ENCODE assay signal across 8 cellular contexts in genomic region chr5:1009359-1010180, GRCh38. TPM values are rescaled to one million over a fixed set of nuclear protein-coding genes. Genes with fewer than 3 reads are reported as not detected.
A peak's percentile ranks its signal among the peaks of the same experiment; 100 is the strongest.
DNase-seq lines count a peak whose midpoint lies in the region; ATAC-seq and TF ChIP-seq lines count a peak whose summit lies in the region.

No MANE protein-coding gene starts in this region.

- peaks cover 4 to 20% (median 6%) of the 10 kb centered on the region in 3 donors for H3K4me1 Mint-ChIP-seq in CD8-positive, alpha-beta memory T cell
- peaks cover 11% of the 10 kb centered on the region for H3K4me1 Mint-ChIP-seq in glutamatergic neuron (ENCODE audit: low read depth, unreplicated experiment)
- peaks cover 5% of the 10 kb centered on the region for H3K4me1 Mint-ChIP-seq in osteocyte (ENCODE audit: unreplicated experiment)

- no peak overlapping the region for H3K27ac ChIP-seq in CD8-positive, alpha-beta memory T cell (ENCODE audit: low read depth, low read length)
- peak overlapping the region; percentile 29; the same call in 1 of the 2 replicates for H3K27ac ChIP-seq in Panc1 (ENCODE audit: low read length)

- H3K9me3 ChIP-seq in CD8-positive, alpha-beta memory T cell (ENCODE audit: low read length) = no peaks in the 10 kb centered on the region
- H3K9me3 ChIP-seq in Panc1 (ENCODE audit: control insufficient read depth, insufficient read depth, low read depth, low read length) = no peaks in the 10 kb centered on the region

- in situ Hi-C loops in Panc1 (cut with HindIII; ENCODE audit: low pct_unique_long_range_greater_than_20kb, low sequenced_read_pairs) = no loop called here

- TF ChIP-seq CTCF in Panc1 (IDR thresholded peaks at IDR 0.05) (no peak), glutamatergic neuron (IDR thresholded peaks at IDR 0.05; ENCODE audit: partially characterized antibody, unreplicated experiment) (no peak), osteocyte (IDR thresholded peaks at IDR 0.05) (no peak), foreskin fibroblast (IDR thresholded peaks at IDR 0.05; ENCODE audit: low read depth, low read length) (no peak)

- peaks cover 43% of the 10 kb centered on the region for H3K27me3 ChIP-seq in CD8-positive, alpha-beta memory T cell (ENCODE audit: insufficient read depth, low read length, poor library complexity, severe bottlenecking)
- H3K27me3 ChIP-seq in Panc1 (ENCODE audit: control insufficient read depth, insufficient read depth, low read length) = no peaks in the 10 kb centered on the region

- H3K27me3 Mint-ChIP-seq in CD8-positive, alpha-beta memory T cell = peaks cover 32 to 51% of the 10 kb centered on the region in 2 donors
- H3K27me3 Mint-ChIP-seq in glutamatergic neuron (ENCODE audit: unreplicated experiment) (peaks cover 10% of the 10 kb centered on the region), osteocyte (ENCODE audit: unreplicated experiment) (peaks cover 50% of the 10 kb centered on the region)

- CTCF ChIA-PET in CD8-positive, alpha-beta memory T cell (lab: Charles Lee) = no interaction called here
- CTCF ChIA-PET in Panc1 (lab: Charles Lee) = interaction anchor here (0.6 to 1.7 kb wide), 5 partner anchors 75 to 371 kb away, joined by 3 to 10 read pairs (median 5); no protein-coding TSS in a partner anchor

- no peaks in the 10 kb centered on the region for H3K36me3 ChIP-seq in CD8-positive, alpha-beta memory T cell (ENCODE audit: insufficient read depth, low read length)
- H3K36me3 ChIP-seq in Panc1 (ENCODE audit: control insufficient read depth, insufficient read depth, low read length) = no peaks in the 10 kb centered on the region

- H3K4me3 ChIP-seq in CD8-positive, alpha-beta memory T cell (ENCODE audit: low read length) = no peak overlapping the region
- H3K4me3 ChIP-seq in Panc1 (ENCODE audit: low read depth in 2 of 2, low read length in 2 of 2) (peak overlapping the region; percentile 48 to 52), foreskin fibroblast (ENCODE audit: low read depth in 1 of 2, low read length in 2 of 2) (no peak overlapping the region)

- no peak overlapping the region for H3K27ac Mint-ChIP-seq in CD8-positive, alpha-beta memory T cell
- peak overlapping the region; percentile 8 for H3K27ac Mint-ChIP-seq in glutamatergic neuron (ENCODE audit: unreplicated experiment)
- H3K27ac Mint-ChIP-seq in osteocyte (ENCODE audit: unreplicated experiment) = no peak overlapping the region

- peak overlapping the region in 6 of 7 donors; percentile 22 to 65 (median 52) for H3K4me3 Mint-ChIP-seq in CD8-positive, alpha-beta memory T cell
- peak overlapping the region; percentile 79 for H3K4me3 Mint-ChIP-seq in glutamatergic neuron (ENCODE audit: unreplicated experiment)
- H3K4me3 Mint-ChIP-seq in osteocyte (ENCODE audit: unreplicated experiment) = peak overlapping the region; percentile 45

- peak in 1 of 5 donors; percentile 36 for DNase-seq in CD8-positive, alpha-beta memory T cell
- no peak for DNase-seq in Panc1 (ENCODE audit: low read depth, low spot score)
- DNase-seq in glutamatergic neuron = peak; percentile 22
- peak; percentile 81 for DNase-seq in osteocyte (ENCODE audit: extremely low spot score, unreplicated experiment)
- no peak for DNase-seq in foreskin fibroblast
- DNase-seq in Kasumi-1 (lab: John Stamatoyannopoulos, UW) = no peak

- POLR2A ChIA-PET in CD8-positive, alpha-beta memory T cell (lab: Charles Lee) = no interaction called here
- POLR2A ChIA-PET in Panc1 (lab: Charles Lee) = interaction anchor here (0.5 kb wide), 1 partner anchor 16 kb away, joined by 3 read pairs; no protein-coding TSS in a partner anchor

- peak; percentile 26 for ATAC-seq in Panc1
- no peak for ATAC-seq in HG02938 (IDR thresholded peaks at IDR 0.05; ENCODE audit: unreplicated experiment)
- ATAC-seq in GM21786 (IDR thresholded peaks at IDR 0.05; ENCODE audit: unreplicated experiment) = no peak

- intact Hi-C loops in Panc1 (cut with micrococcal nuclease; ENCODE audit: unreplicated experiment) = loop anchor here (5.0 kb wide), 1 partner anchor 87 kb away; no protein-coding TSS in a partner anchor

- H3K4me1 ChIP-seq in CD8-positive, alpha-beta memory T cell (ENCODE audit: insufficient read depth, low read length) = peaks cover 15% of the 10 kb centered on the region
- H3K4me1 ChIP-seq in Panc1 (ENCODE audit: control insufficient read depth, insufficient read depth, low read length) = peaks cover 22% of the 10 kb centered on the region

- BruUV-seq in Panc1 (replicated peaks; lab: Mats Ljungman, UMichigan) = no TSS peak

- no peaks in the 10 kb centered on the region for H3K9me3 Mint-ChIP-seq in CD8-positive, alpha-beta memory T cell
- peaks cover 10% of the 10 kb centered on the region for H3K9me3 Mint-ChIP-seq in glutamatergic neuron (ENCODE audit: unreplicated experiment)
- no peaks in the 10 kb centered on the region for H3K9me3 Mint-ChIP-seq in osteocyte (ENCODE audit: unreplicated experiment)

- H3K36me3 Mint-ChIP-seq in CD8-positive, alpha-beta memory T cell = no peaks in the 10 kb centered on the region
- peaks cover 7% of the 10 kb centered on the region for H3K36me3 Mint-ChIP-seq in glutamatergic neuron (ENCODE audit: unreplicated experiment)
- no peaks in the 10 kb centered on the region for H3K36me3 Mint-ChIP-seq in osteocyte (ENCODE audit: unreplicated experiment)

RNA-seq across cellular contexts. Expression of gene NKD2, which starts 1.0 kb away (rescaled TPM):
- under 1 TPM; 0.20 to 0.48 TPM for total RNA-seq in CD8-positive, alpha-beta memory T cell
- polyA plus RNA-seq in CD8-positive, alpha-beta memory T cell = not detected
- total RNA-seq in Panc1 (2021; ENCODE audit: unreplicated experiment) = 12.3 TPM
- 28.7 TPM for polyA plus RNA-seq in Panc1 (2012; ENCODE audit: insufficient read length)
- 41.7 TPM for total RNA-seq in glutamatergic neuron (ENCODE audit: unreplicated experiment)
- not detected in 2 replicates for total RNA-seq in osteocyte

Comparison
In these comparisons a context has a peak if more than half of its experiments do, and no peak if none do; other contexts are left out.
1. DNase-seq: peak in glutamatergic neuron (single experiment) and osteocyte (single experiment); none in Panc1 (single experiment), foreskin fibroblast (0 of 2) and Kasumi-1 (0 of 2).
2. H3K4me3 ChIP-seq: peak in Panc1 (2 of 2); none in CD8-positive, alpha-beta memory T cell (single experiment) and foreskin fibroblast (0 of 2).
3. Peak in every context shown above with its lines, with median percentiles within 50 percentile points of each other: H3K4me3 Mint-ChIP-seq.